ENCODE assay signal across 1 cellular context in the genomic region with DNA sequence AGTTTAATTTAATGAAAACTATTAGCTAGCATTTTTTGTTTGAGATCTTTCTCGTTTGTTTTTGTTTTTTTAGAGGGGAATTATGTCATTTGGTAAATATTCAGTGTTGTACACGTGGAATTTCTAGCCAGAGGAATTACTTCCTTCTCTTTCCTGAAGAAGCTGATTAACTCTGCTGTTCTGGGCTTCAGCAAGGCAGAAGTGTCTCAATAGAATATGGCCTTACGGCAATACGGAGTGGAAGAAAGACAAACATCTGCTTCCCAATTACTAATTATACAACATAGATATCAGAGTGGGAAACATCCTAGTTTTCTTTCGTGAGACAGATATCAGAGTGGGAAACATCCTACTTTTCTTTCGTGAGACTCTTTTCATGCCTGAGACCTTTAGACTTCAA.
TF ChIP-seq lines count a peak whose summit lies in the region.

No MANE protein-coding gene starts in this region.

TF ChIP-seq in IMR-90, 13 proteins besides CTCF, POLR2A, EP300 and RAD21 (continued from another document):
- TF ChIP-seq, protein P1, sequence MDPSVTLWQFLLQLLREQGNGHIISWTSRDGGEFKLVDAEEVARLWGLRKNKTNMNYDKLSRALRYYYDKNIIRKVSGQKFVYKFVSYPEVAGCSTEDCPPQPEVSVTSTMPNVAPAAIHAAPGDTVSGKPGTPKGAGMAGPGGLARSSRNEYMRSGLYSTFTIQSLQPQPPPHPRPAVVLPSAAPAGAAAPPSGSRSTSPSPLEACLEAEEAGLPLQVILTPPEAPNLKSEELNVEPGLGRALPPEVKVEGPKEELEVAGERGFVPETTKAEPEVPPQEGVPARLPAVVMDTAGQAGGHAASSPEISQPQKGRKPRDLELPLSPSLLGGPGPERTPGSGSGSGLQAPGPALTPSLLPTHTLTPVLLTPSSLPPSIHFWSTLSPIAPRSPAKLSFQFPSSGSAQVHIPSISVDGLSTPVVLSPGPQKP (IDR thresholded peaks at IDR 0.05; ENCODE audit: borderline replicate concordance, low read depth, low read length), result no peak
- TF ChIP-seq MXI1 (IDR thresholded peaks at IDR 0.05; ENCODE audit: borderline replicate concordance, low read depth, low read length), result no peak
- no peak for TF ChIP-seq RCOR1 (IDR thresholded peaks at IDR 0.05; ENCODE audit: insufficient replicate concordance, low read length)
- TF ChIP-seq MAFK (IDR thresholded peaks at IDR 0.05; ENCODE audit: low read depth, low read length), result no peak
- TF ChIP-seq MAZ (IDR thresholded peaks at IDR 0.05; ENCODE audit: borderline replicate concordance, low read depth, low read length), result no peak
